8 cellular contexts compared by ENCODE assay signal in the genomic region with DNA sequence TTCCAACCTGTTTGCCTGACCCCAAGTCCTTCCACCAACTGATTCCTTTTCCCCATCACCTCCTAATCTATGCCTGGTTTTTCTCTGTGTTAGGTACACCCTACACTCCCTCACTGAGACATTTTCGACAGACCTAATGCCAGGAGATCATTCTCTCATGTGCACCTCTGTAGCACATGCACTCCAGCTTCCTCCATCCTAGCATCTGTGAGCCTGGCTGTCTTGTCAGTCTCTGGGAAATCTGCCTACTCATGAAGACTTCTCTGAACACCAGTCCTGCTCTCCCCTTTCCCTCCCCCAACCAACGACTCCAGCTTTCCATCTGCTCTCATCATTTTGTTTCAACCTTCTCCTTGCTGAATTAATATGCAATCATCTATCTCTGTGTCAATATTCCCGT. TPM values are rescaled to one million over a fixed set of nuclear protein-coding genes. Genes with fewer than 3 reads are reported as not detected.
DNase-seq lines count a peak whose midpoint lies in the region; FAIRE-seq and TF ChIP-seq lines count a peak whose summit lies in the region.

No MANE protein-coding gene starts in this region.

- no peaks in the 10 kb centered on the region for H4K20me1 ChIP-seq in fibroblast of lung (ENCODE audit: control insufficient read depth, extremely low read depth, insufficient read depth, low read length)

- no peak overlapping the region for H2AFZ ChIP-seq in fibroblast of lung (ENCODE audit: low read length)

- H3K36me3 ChIP-seq in SK-N-MC (ENCODE audit: insufficient read depth, low read length) = peaks cover 34% of the 10 kb centered on the region
- peaks cover 12% of the 10 kb centered on the region for H3K36me3 ChIP-seq in fibroblast of lung (ENCODE audit: control insufficient read depth, insufficient read depth, low read length)

- H3K27ac ChIP-seq in SK-N-MC (no peak overlapping the region), fibroblast of lung (ENCODE audit: insufficient read depth, low read length) (peak overlapping the region; percentile 85)

- H3K9ac ChIP-seq in SK-N-MC (ENCODE audit: insufficient read length) (peak overlapping the region; percentile 88), fibroblast of lung (ENCODE audit: insufficient read depth, low read length) (no peak overlapping the region)

- H3K4me3 ChIP-seq in SK-N-MC (peak overlapping the region; percentile 93), fibroblast of lung (replicated peaks in 1 of 4; ENCODE audit: control extremely low read depth in 1 of 4, insufficient read depth in 1 of 4, low read depth in 3 of 4, low read length in 4 of 4) (peak overlapping the region; percentile 56 to 96 (median 84)), skeletal muscle cell (ENCODE audit: low read depth, low read length) (peak overlapping the region; percentile 91)

- H3K9me3 ChIP-seq in SK-N-MC (ENCODE audit: low read depth, low read length) (no peaks in the 10 kb centered on the region), fibroblast of lung (ENCODE audit: control insufficient read depth, insufficient read depth, low read depth, low read length) (no peaks in the 10 kb centered on the region)

- DNase-seq in GM19239 (ENCODE audit: insufficient read length, low spot score) (no peak), SK-N-MC (ENCODE audit: low read depth, low spot score) (no peak), fibroblast of lung (ENCODE audit: low read depth in 2 of 2) (no peak), skeletal muscle cell (ENCODE audit: low read depth) (no peak), HUDEP-2 (lab: John Stamatoyannopoulos, UW; ENCODE audit: unreplicated experiment in 76 of 76) (no peak), NCI-H748 (lab: John Stamatoyannopoulos, UW; ENCODE audit: unreplicated experiment) (no peak), SK-N-DZ (ENCODE audit: low spot score) (no peak), UCSD-AML1 (lab: John Stamatoyannopoulos, UW; ENCODE audit: unreplicated experiment) (no peak)

- H3K27me3 ChIP-seq in fibroblast of lung (ENCODE audit: control insufficient read depth, insufficient read depth, low read length) = no peaks in the 10 kb centered on the region

- peaks cover 6% of the 10 kb centered on the region for H3K4me1 ChIP-seq in fibroblast of lung (ENCODE audit: control insufficient read depth, extremely low read depth, insufficient read depth, low read length)

- no peak for TF ChIP-seq CTCF in fibroblast of lung (conservative IDR thresholded peaks at IDR 0.05 in 1 of 2, IDR thresholded peaks at IDR 0.05 in 1 of 2; ENCODE audit: low read depth in 1 of 2, low read length in 2 of 2)

- peaks cover 45% of the 10 kb centered on the region for H3K79me2 ChIP-seq in fibroblast of lung (ENCODE audit: control insufficient read depth, insufficient read depth, low read length)

- peak overlapping the region; percentile 93 for H3K4me2 ChIP-seq in fibroblast of lung (ENCODE audit: extremely low read depth, insufficient read depth, low read length)

- peak; percentile 48 for FAIRE-seq in GM19239 (lab: Jason Lieb, UNC)

RNA-seq across cellular contexts. Expression of gene MED8, which starts 1.0 kb away (rescaled TPM):
- 56.2 and 69.2 TPM in 2 replicates for total RNA-seq in fibroblast of lung
- polyA plus RNA-seq in fibroblast of lung = 45.8 and 49.7 TPM in 2 replicates
- 59.5 and 65.3 TPM in 2 replicates for polyA plus RNA-seq in fibroblast of lung (2012)
- polyA minus RNA-seq in fibroblast of lung (ENCODE audit: low replicate concordance) = 28.4 and 30.6 TPM in 2 replicates
- polyA plus RNA-seq in SK-N-DZ (2014; cell fraction: cytosol; rRNA removed) = 45.9 and 52.7 TPM in 2 replicates
- polyA plus RNA-seq in SK-N-DZ (2014; cell fraction: nucleus; rRNA removed) = 36.1 and 38.8 TPM in 2 replicates

RNA-seq across cellular contexts. Expression of gene SZT2, which starts 1.1 kb away (rescaled TPM):
- 17.2 and 26.9 TPM in 2 replicates for total RNA-seq in fibroblast of lung
- 7.1 and 8.5 TPM in 2 replicates for polyA plus RNA-seq in fibroblast of lung
- polyA plus RNA-seq in fibroblast of lung (2012) = 7.8 and 8.1 TPM in 2 replicates
- 65.4 and 101 TPM in 2 replicates for polyA minus RNA-seq in fibroblast of lung (ENCODE audit: low replicate concordance)
- 5.3 and 6.7 TPM in 2 replicates for polyA plus RNA-seq in SK-N-DZ (2014; cell fraction: cytosol; rRNA removed)
- 18.1 and 31.9 TPM in 2 replicates for polyA plus RNA-seq in SK-N-DZ (2014; cell fraction: nucleus; rRNA removed)

RNA-seq across cellular contexts. Expression of gene ELOVL1, which starts 20.8 kb away (rescaled TPM):
- 33.4 and 65.2 TPM in 2 replicates for total RNA-seq in fibroblast of lung
- 172 and 203 TPM in 2 replicates for polyA plus RNA-seq in fibroblast of lung
- polyA plus RNA-seq in fibroblast of lung (2012) = 123 and 155 TPM in 2 replicates
- 185 and 279 TPM in 2 replicates for polyA minus RNA-seq in fibroblast of lung (ENCODE audit: low replicate concordance)
- polyA plus RNA-seq in SK-N-DZ (2014; cell fraction: cytosol; rRNA removed) = 24.1 and 28.3 TPM in 2 replicates
- polyA plus RNA-seq in SK-N-DZ (2014; cell fraction: nucleus; rRNA removed) = 41.1 and 43.7 TPM in 2 replicates

RNA-seq across cellular contexts. Expression of gene CDC20, which starts 29.8 kb away (rescaled TPM):
- 1.3 and 24.1 TPM in 2 replicates for total RNA-seq in fibroblast of lung
- 16.7 and 88.0 TPM in 2 replicates for polyA plus RNA-seq in fibroblast of lung
- 19.4 and 114 TPM in 2 replicates for polyA plus RNA-seq in fibroblast of lung (2012)
- 53.6 and 300 TPM in 2 replicates for polyA minus RNA-seq in fibroblast of lung (ENCODE audit: low replicate concordance)
- 162 and 165 TPM in 2 replicates for polyA plus RNA-seq in SK-N-DZ (2014; cell fraction: cytosol; rRNA removed)
- 94.2 and 103 TPM in 2 replicates for polyA plus RNA-seq in SK-N-DZ (2014; cell fraction: nucleus; rRNA removed)

RNA-seq across cellular contexts. Expression of gene MPL, which starts 51.0 kb away (rescaled TPM):
- not detected in 2 replicates for total RNA-seq in fibroblast of lung
- polyA plus RNA-seq in fibroblast of lung = not detected in 2 replicates
- polyA plus RNA-seq in fibroblast of lung (2012) = 0.12 TPM in 1 of 2 replicates, not detected in the other
- not detected in 2 replicates for polyA minus RNA-seq in fibroblast of lung (ENCODE audit: low replicate concordance)
- not detected in 2 replicates for polyA plus RNA-seq in SK-N-DZ (2014; cell fraction: cytosol; rRNA removed)
- polyA plus RNA-seq in SK-N-DZ (2014; cell fraction: nucleus; rRNA removed) = not detected in 2 replicates
